In the genomic region with DNA sequence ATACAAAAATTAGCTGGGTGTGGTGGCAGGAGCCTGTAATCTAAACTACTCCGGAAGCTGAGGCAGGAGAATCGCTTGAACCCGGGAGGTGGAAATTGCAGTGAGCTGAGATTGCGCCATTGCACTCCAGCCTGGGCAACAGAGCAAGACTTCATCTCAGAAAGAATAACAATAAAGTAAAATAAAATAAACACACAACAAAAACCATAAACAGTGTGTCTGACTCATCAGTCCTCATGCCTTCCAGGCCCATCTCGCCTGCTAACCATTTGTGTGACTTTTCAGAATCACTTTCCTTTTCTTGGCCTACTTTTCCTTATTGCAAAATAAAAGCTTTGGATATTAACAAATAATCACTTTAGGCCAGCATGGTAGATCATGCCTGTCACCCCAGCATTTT, we compare ENCODE assay signal across 20 cellular contexts. TPM values are rescaled to one million over a fixed set of nuclear protein-coding genes. Genes with fewer than 3 reads are reported as not detected.
DNase-seq lines count a peak whose midpoint lies in the region; ATAC-seq and TF ChIP-seq lines count a peak whose summit lies in the region.
"Had no signal": no experiment of that assay in that cellular context is flagged by ENCODE, and none has a peak within 500 bp of the region (broad histone marks: within the 10 kb centered on the region; RNA-seq: fewer than 3 reads in every experiment).

No MANE protein-coding gene starts in this region.

- peak; percentile 67 for DNase-seq in GM03348 (ENCODE audit: low spot score)
- peak; percentile 65 to 91 for DNase-seq in SJSA1 (ENCODE audit: low read depth in 1 of 2, low spot score in 2 of 2)
- DNase-seq in fibroblast of peridontal ligament (ENCODE audit: extremely low read depth), result peak; percentile 92
- peak; percentile 36 for DNase-seq in smooth muscle cell of the brain vasculature (ENCODE audit: low read depth, low spot score)
- DNase-seq in stimulated activated CD4-positive, alpha-beta T cell treated with anti-CD3 and anti-CD28 coated beads, Interleukin-2, amount 100 ng/mL, for 48 hours, result no peak
- no peak for DNase-seq in BE2C
- DNase-seq: activated CD4-positive, alpha-beta T cell treated with anti-CD3 and anti-CD28 coated beads, Interleukin-2, amount 50 U/mL, for 4 hours; activated T-cell treated with anti-CD3 and anti-CD28 coated beads, Interleukin-2, amount 50 U/mL, for 48 hours; CD4-positive, CD25-positive, alpha-beta regulatory T cell; esophagus squamous epithelium; hippocampal formation; naive thymus-derived CD8-positive, alpha-beta T cell; NCI-H2029; NCI-H524; stimulated activated CD4-positive, alpha-beta T cell treated with anti-CD3 and anti-CD28 coated beads, Interleukin-12 subunit alpha, Interleukin-12 subunit beta, amount 100 ng/mL, for 4 hours; stimulated activated naive B cell treated with anti-CD40 and anti-IgM and Interleukin-4, amounts not matched to agents 10 μg/mL and 1 μg/mL and 100 μg/mL, for 72 hours; thyroid gland; WERI-Rb-1 had no signal

- H3K27me3 ChIP-seq in SJSA1 (replicated peaks) (peaks cover 8% of the 10 kb centered on the region), BE2C (no peaks in the 10 kb centered on the region)
- H3K27me3 ChIP-seq: thyroid gland had no signal

- no peak overlapping the region for H3K4me3 ChIP-seq in SJSA1
- H3K4me3 ChIP-seq in BE2C (ENCODE audit: low read depth, low read length), result no peak overlapping the region
- H3K4me3 ChIP-seq: esophagus squamous epithelium, thyroid gland had no signal

- H3K9me3 ChIP-seq in SJSA1 (replicated peaks) (no peaks in the 10 kb centered on the region), BE2C (no peaks in the 10 kb centered on the region)
- H3K9me3 ChIP-seq: esophagus squamous epithelium, thyroid gland had no signal

- no peak for TF ChIP-seq CTCF in BE2C (IDR thresholded peaks at IDR 0.05; ENCODE audit: low read depth, low read length)

- no peaks in the 10 kb centered on the region for H3K36me3 ChIP-seq in SJSA1
- H3K36me3 ChIP-seq in BE2C, result no peaks in the 10 kb centered on the region
- H3K36me3 ChIP-seq: esophagus squamous epithelium, thyroid gland, WERI-Rb-1 had no signal

- ATAC-seq in HG03439 (IDR thresholded peaks at IDR 0.05; ENCODE audit: unreplicated experiment) (no peak), GM18498 (IDR thresholded peaks at IDR 0.05; ENCODE audit: unreplicated experiment) (no peak)
- ATAC-seq: naive thymus-derived CD8-positive, alpha-beta T cell; stimulated activated naive B cell treated with anti-CD40 and anti-IgM and Interleukin-4, amounts not matched to agents 10 μg/mL and 1 μg/mL and 100 μg/mL, for 72 hours had no signal

- H3K4me1 ChIP-seq in SJSA1 (replicated peaks) (peaks cover 13% of the 10 kb centered on the region), BE2C (no peaks in the 10 kb centered on the region)
- H3K4me1 ChIP-seq: esophagus squamous epithelium, thyroid gland had no signal

- no peak overlapping the region for H3K27ac ChIP-seq in SJSA1
- H3K27ac ChIP-seq: esophagus squamous epithelium, thyroid gland, WERI-Rb-1 had no signal

RNA-seq across cellular contexts. Expression of a gene that starts 42.0 kb away (rescaled TPM):
- 7.0 and 11.4 TPM in 2 replicates for total RNA-seq in SJSA1 (2014; rRNA removed; shearing (Covaris generic))
- 9.9 TPM for polyA plus RNA-seq in BE2C (2012; ENCODE audit: insufficient read depth, insufficient read length, low read depth)

Comparison
In these comparisons a context has a peak if more than half of its experiments do, and no peak if none do; other contexts are left out.
1. DNase-seq: peak in GM03348 (single experiment), SJSA1 (2 of 2), fibroblast of peridontal ligament (single experiment) and smooth muscle cell of the brain vasculature (single experiment); none in stimulated activated CD4-positive, alpha-beta T cell treated with anti-CD3 and anti-CD28 coated beads, Interleukin-2, amount 100 ng/mL, for 48 hours (0 of 2) and BE2C (single experiment).